In genomic region chr7:3439333-3440030, GRCh38 we compare ENCODE assay signal across 14 cellular contexts.
DNase-seq lines count a peak whose midpoint lies in the region; ATAC-seq, FAIRE-seq and TF ChIP-seq lines count a peak whose summit lies in the region.
"Had no signal": no experiment of that assay in that cellular context is flagged by ENCODE, and none has a peak within 500 bp of the region (broad histone marks: within the 10 kb centered on the region; RNA-seq: fewer than 3 reads in every experiment).

No MANE protein-coding gene starts in this region.

- H3K4me3 Mint-ChIP-seq in astrocyte (ENCODE audit: unreplicated experiment) = no peak overlapping the region
- H3K4me3 Mint-ChIP-seq: B cell, nephron progenitor cell had no signal

- TF ChIP-seq CTCF in left ventricle myocardium inferior (IDR thresholded peaks at IDR 0.05; ENCODE audit: borderline replicate concordance) = no peak
- no peak for TF ChIP-seq CTCF in astrocyte (IDR thresholded peaks at IDR 0.05; ENCODE audit: insufficient read depth, low read depth, low read length)

- intact Hi-C loops in left ventricle myocardium superior (cut with micrococcal nuclease) (no loop called here), left ventricle myocardium inferior (cut with micrococcal nuclease) (no loop called here)

- no peak overlapping the region for H3K9ac ChIP-seq in astrocyte (ENCODE audit: low read length)

- H3K79me2 ChIP-seq in astrocyte (ENCODE audit: insufficient read depth, low read length) = no peaks in the 10 kb centered on the region

- H3K27me3 ChIP-seq in left ventricle myocardium inferior (ENCODE audit: low read depth) (no peaks in the 10 kb centered on the region), astrocyte (ENCODE audit: insufficient read depth, low read length) (no peaks in the 10 kb centered on the region)
- H3K27me3 ChIP-seq: dorsolateral prefrontal cortex had no signal

- no peaks in the 10 kb centered on the region for H3K27me3 Mint-ChIP-seq in astrocyte (ENCODE audit: low read depth, unreplicated experiment)

- H3K4me2 ChIP-seq in astrocyte (ENCODE audit: low read length) = peak overlapping the region; percentile 66

- peak; percentile 54 for FAIRE-seq in astrocyte (lab: Jason Lieb, UNC)

- no peak for DNase-seq in left ventricle myocardium superior
- no peak for DNase-seq in left ventricle myocardium inferior
- peak; percentile 98 for DNase-seq in astrocyte (ENCODE audit: low read depth)
- DNase-seq in glomerular visceral epithelial cell (ENCODE audit: extremely low spot score) = peak; percentile 72
- DNase-seq in activated gamma-delta T cell (lab: John Stamatoyannopoulos, UW) = no peak
- no peak for DNase-seq in middle frontal gyrus (ENCODE audit: extremely low spot score, low spot score)
- DNase-seq in stimulated activated CD4-positive, alpha-beta T cell treated with anti-CD3 and anti-CD28 coated beads, Interleukin-2, amount 100 ng/mL, for 24 hours = no peak
- DNase-seq: dorsolateral prefrontal cortex; NCI-H1694 treated with DMSO at 0.1 percent for 48 hours; nephron progenitor cell; OCI-M1; stimulated activated CD4-positive, alpha-beta T cell treated with anti-CD3 and anti-CD28 coated beads, Interleukin-2, amount 100 ng/mL, for 48 hours had no signal

- H3K4me1 ChIP-seq in left ventricle myocardium inferior (peaks cover 8% of the 10 kb centered on the region), astrocyte (ENCODE audit: insufficient read depth, low read length) (peaks cover 21% of the 10 kb centered on the region)

- H3K27ac ChIP-seq in left ventricle myocardium inferior (replicated peaks) (no peak overlapping the region), astrocyte (ENCODE audit: low read depth, low read length) (peak overlapping the region; percentile 30)
- H3K27ac ChIP-seq: dorsolateral prefrontal cortex had no signal

- peak; percentile 52 for ATAC-seq in left ventricle myocardium superior
- ATAC-seq in GM18868 (IDR thresholded peaks at IDR 0.05; ENCODE audit: unreplicated experiment) = no peak

- peaks cover 5% of the 10 kb centered on the region for H3K9me3 ChIP-seq in left ventricle myocardium inferior (replicated peaks)
- no peaks in the 10 kb centered on the region for H3K9me3 ChIP-seq in astrocyte (ENCODE audit: insufficient read depth, low read depth, low read length)

- H3K4me3 ChIP-seq in left ventricle myocardium inferior = no peak overlapping the region
- no peak overlapping the region for H3K4me3 ChIP-seq in astrocyte (ENCODE audit: insufficient read depth, low read depth, low read length)
- H3K4me3 ChIP-seq: dorsolateral prefrontal cortex had no signal

- H3K36me3 Mint-ChIP-seq in astrocyte (ENCODE audit: low read depth, unreplicated experiment) = peaks cover 2% of the 10 kb centered on the region

- no peak overlapping the region for H2AFZ ChIP-seq in astrocyte (ENCODE audit: low read depth, low read length)

- H3K4me1 Mint-ChIP-seq in astrocyte (ENCODE audit: low read depth, unreplicated experiment) = peaks cover 19% of the 10 kb centered on the region
- H3K4me1 Mint-ChIP-seq: B cell had no signal

- peak overlapping the region; percentile 63 for H3K27ac Mint-ChIP-seq in astrocyte (ENCODE audit: unreplicated experiment)
- H3K27ac Mint-ChIP-seq: B cell, nephron progenitor cell had no signal

- H3K9me3 Mint-ChIP-seq in astrocyte (ENCODE audit: unreplicated experiment) = no peaks in the 10 kb centered on the region
- H3K9me3 Mint-ChIP-seq: nephron progenitor cell had no signal

- no peaks in the 10 kb centered on the region for H3K36me3 ChIP-seq in left ventricle myocardium inferior
- H3K36me3 ChIP-seq in astrocyte (ENCODE audit: insufficient read depth, low read length) = no peaks in the 10 kb centered on the region

- H4K20me1 ChIP-seq in astrocyte (ENCODE audit: insufficient read depth, low read length) = no peaks in the 10 kb centered on the region

Comparison
In these comparisons a context has a peak if more than half of its experiments do, and no peak if none do; other contexts are left out.
1. DNase-seq: peak in astrocyte (single experiment) and glomerular visceral epithelial cell (single experiment); none in left ventricle myocardium superior (single experiment), left ventricle myocardium inferior (single experiment), activated gamma-delta T cell (single experiment), middle frontal gyrus (single experiment) and stimulated activated CD4-positive, alpha-beta T cell treated with anti-CD3 and anti-CD28 coated beads, Interleukin-2, amount 100 ng/mL, for 24 hours (0 of 2).